19 cellular contexts compared by ENCODE assay signal in the genomic region with DNA sequence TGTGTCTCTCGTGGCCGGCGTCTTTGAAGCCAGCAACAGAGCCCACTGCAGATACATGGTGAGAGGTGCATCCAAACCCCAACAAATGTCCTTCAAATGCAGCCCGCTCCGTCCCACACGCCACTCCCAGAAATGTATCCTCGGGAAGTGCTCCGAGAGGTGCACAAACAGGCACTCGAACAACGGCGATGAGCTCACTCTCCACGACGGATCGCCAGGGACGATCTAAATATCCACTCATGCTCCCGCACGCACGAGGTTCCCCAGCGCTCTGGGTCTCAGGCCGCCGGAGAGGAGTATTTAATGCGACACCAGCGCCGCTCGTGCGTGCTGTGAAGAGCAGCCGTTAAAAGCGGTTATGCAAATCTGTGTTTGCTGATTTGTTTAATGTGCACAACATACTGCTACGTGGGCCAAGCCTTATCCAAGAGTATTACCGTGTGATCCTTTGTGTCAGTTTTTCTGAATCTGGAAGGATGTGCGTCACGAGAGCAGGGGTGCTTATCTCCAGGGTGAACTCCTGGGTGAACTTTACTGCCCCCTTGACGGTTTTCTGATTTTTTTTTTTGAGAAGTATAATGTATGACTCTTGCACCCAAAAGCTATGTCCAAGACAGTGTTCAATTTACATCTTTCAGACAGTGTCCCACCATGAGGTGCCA.
"Had no signal": no experiment of that assay in that cellular context is flagged by ENCODE, and none has a peak within 500 bp of the region (broad histone marks: within the 10 kb centered on the region; RNA-seq: fewer than 3 reads in every experiment).

No MANE protein-coding gene starts in this region.

- ATAC-seq: activated T-cell treated with anti-CD3 and anti-CD28 coated beads, Interleukin-2, amount 50 U/mL, for 4 hours; left lung had no signal

- H3K4me1 ChIP-seq: breast epithelium, left lung had no signal

- H3K36me3 Mint-ChIP-seq: activated naive CD4-positive, alpha-beta T cell treated with anti-CD3 and anti-CD28 coated beads, Interleukin-2, amount 50 U/mL, for 24 hours had no signal

- H3K27ac ChIP-seq: breast epithelium, epithelial cell of prostate, left lung, skin epidermis had no signal

- DNase-seq: activated CD4-positive, alpha-beta T cell treated with anti-CD3 and anti-CD28 coated beads, Interleukin-2, amount 50 U/mL, for 4 hours; activated gamma-delta T cell; activated T-cell treated with anti-CD3 and anti-CD28 coated beads, Interleukin-2, amount 50 U/mL, for 4 hours; dermis blood vessel endothelial cell; foreskin fibroblast; glutamatergic neuron; hippocampal formation; occipital lobe; stimulated activated CD4-positive, alpha-beta T cell treated with anti-CD3 and anti-CD28 coated beads, Interleukin-15, amount 100 ng/mL, for 24 hours; stimulated activated CD4-positive, alpha-beta T cell treated with anti-CD3 and anti-CD28 coated beads, Interleukin-2, amount 100 ng/mL, for 48 hours; stimulated activated naive CD8-positive, alpha-beta T cell treated with anti-CD3 and anti-CD28 coated beads, Interleukin-15, amount 100 ng/mL, for 72 hours had no signal

- H3K4me3 Mint-ChIP-seq: activated naive CD4-positive, alpha-beta T cell treated with anti-CD3 and anti-CD28 coated beads, Interleukin-2, amount 50 U/mL, for 24 hours; activated T-cell treated with anti-CD3 and anti-CD28 coated beads, Interleukin-2, amount 50 U/mL, for 4 hours; memory B cell; stimulated activated naive CD8-positive, alpha-beta T cell treated with anti-CD3 and anti-CD28 coated beads, Interleukin-15, amount 100 ng/mL, for 72 hours; T-helper 2 cell treated with Interferon-gamma antibody and Interleukin-4, amounts not matched to agents 5 μg/mL and 100 μg/mL, for 36 hours had no signal

- H3K27ac Mint-ChIP-seq: activated naive CD4-positive, alpha-beta T cell treated with anti-CD3 and anti-CD28 coated beads, Interleukin-2, amount 50 U/mL, for 24 hours; memory B cell; progenitor cell of endocrine pancreas; stimulated activated naive CD8-positive, alpha-beta T cell treated with anti-CD3 and anti-CD28 coated beads, Interleukin-15, amount 100 ng/mL, for 72 hours; T-helper 2 cell treated with Interferon-gamma antibody and Interleukin-4, amounts not matched to agents 5 μg/mL and 100 μg/mL, for 36 hours had no signal

- H3K4me3 ChIP-seq: breast epithelium, left lung, skin epidermis had no signal

- H3K4me1 Mint-ChIP-seq: activated naive CD4-positive, alpha-beta T cell treated with anti-CD3 and anti-CD28 coated beads, Interleukin-2, amount 50 U/mL, for 24 hours; memory B cell; stimulated activated naive CD8-positive, alpha-beta T cell treated with anti-CD3 and anti-CD28 coated beads, Interleukin-15, amount 100 ng/mL, for 72 hours had no signal

- H3K27me3 Mint-ChIP-seq: activated naive CD4-positive, alpha-beta T cell treated with anti-CD3 and anti-CD28 coated beads, Interleukin-2, amount 50 U/mL, for 24 hours; progenitor cell of endocrine pancreas had no signal

- H3K36me3 ChIP-seq: breast epithelium, left lung had no signal

- H3K9me3 ChIP-seq: breast epithelium, left lung had no signal

- H3K9me3 Mint-ChIP-seq: activated naive CD4-positive, alpha-beta T cell treated with anti-CD3 and anti-CD28 coated beads, Interleukin-2, amount 50 U/mL, for 24 hours; activated T-cell treated with anti-CD3 and anti-CD28 coated beads, Interleukin-2, amount 50 U/mL, for 4 hours had no signal
